20 cellular contexts compared by ENCODE assay signal in genomic region chr2:153307223-153307622, GRCh38.
DNase-seq lines count a peak whose midpoint lies in the region; ATAC-seq, FAIRE-seq and TF ChIP-seq lines count a peak whose summit lies in the region.
"Had no signal": no experiment of that assay in that cellular context is flagged by ENCODE, and none has a peak within 500 bp of the region (broad histone marks: within the 10 kb centered on the region; RNA-seq: fewer than 3 reads in every experiment).

No MANE protein-coding gene starts in this region.

- no peaks in the 10 kb centered on the region for H3K9me1 ChIP-seq in K562 (ENCODE audit: control insufficient read depth, insufficient read depth, low read length)

- WGBS in K562 (ENCODE audit: insufficient coverage, low coverage, missing lambda C conversion rate): 7% methylated on average over 3 of the region's 3 CpGs

- H3K36me3 ChIP-seq in K562 (ENCODE audit: control insufficient read depth, insufficient read depth, low read length): no peaks in the 10 kb centered on the region
- H3K36me3 ChIP-seq in kidney (ENCODE audit: control insufficient read depth in 1 of 2, insufficient read depth in 2 of 2, low read length in 2 of 2): no peaks in the 10 kb centered on the region
- H3K36me3 ChIP-seq: BLaER1 had no signal

- POLR2A ChIA-PET in K562 (lab: Yijun Ruan, JAX): no interaction called here

- H3K9me3 ChIP-seq in K562 (replicated peaks; ENCODE audit: control insufficient read depth, insufficient read depth, low read depth, low read length): no peaks in the 10 kb centered on the region
- no peaks in the 10 kb centered on the region for H3K9me3 ChIP-seq in kidney (ENCODE audit: control insufficient read depth in 1 of 2, low read length in 2 of 2)
- H3K9me3 ChIP-seq: BLaER1 had no signal

- no peaks in the 10 kb centered on the region for H4K20me1 ChIP-seq in K562 (replicated peaks; ENCODE audit: control insufficient read depth, insufficient read depth, low read length)
- H4K20me1 ChIP-seq: BLaER1 had no signal

- no peak for TF ChIP-seq RAD21 in Ishikawa (IDR thresholded peaks at IDR 0.05; ENCODE audit: low read depth)
- TF ChIP-seq RAD21 in K562 (CRISPR knock-in tag; conservative IDR thresholded peaks at IDR 0.05 in 1 of 2, IDR thresholded peaks at IDR 0.05 in 1 of 2): no peak

- H3K4me1 ChIP-seq in K562 (replicated peaks in 1 of 2; ENCODE audit: control insufficient read depth in 2 of 2, insufficient read depth in 2 of 2, low read length in 2 of 2): no peaks in the 10 kb centered on the region
- no peaks in the 10 kb centered on the region for H3K4me1 ChIP-seq in kidney (ENCODE audit: control insufficient read depth in 1 of 2, insufficient read depth in 1 of 2, low read depth in 1 of 2, low read length in 2 of 2)
- H3K4me1 ChIP-seq: BLaER1 had no signal

- TF ChIP-seq CTCF in K562 (IDR thresholded peaks at IDR 0.05 in 2 of 3, conservative IDR thresholded peaks at IDR 0.05 in 1 of 3; ENCODE audit: insufficient read depth in 2 of 3, low read depth in 1 of 3, low read length in 3 of 3) (no peak), kidney (IDR thresholded peaks at IDR 0.05; ENCODE audit: borderline replicate concordance, extremely low read depth, insufficient read depth) (no peak)

- H3K79me2 ChIP-seq in K562 (ENCODE audit: control insufficient read depth, insufficient read depth, low read length): no peaks in the 10 kb centered on the region

- no TSS peak for BruUV-seq in K562 (replicated peaks; lab: Mats Ljungman, UMichigan)

- no peak overlapping the region for H3K4me2 ChIP-seq in K562 (ENCODE audit: insufficient read depth, low read length)
- H3K4me2 ChIP-seq: BLaER1 had no signal

- CTCF ChIA-PET in K562 (lab: Yijun Ruan, JAX; ENCODE audit: low intra/inter-chr PET ratio): no interaction called here

- no peak overlapping the region for H3K4me3 ChIP-seq in K562
- no peak overlapping the region for H3K4me3 ChIP-seq in kidney (ENCODE audit: low read length in 2 of 2)
- H3K4me3 ChIP-seq: BLaER1, GM23248 had no signal

- H3K9ac ChIP-seq in K562 (ENCODE audit: insufficient read depth in 1 of 2, low read depth in 2 of 2, low read length in 2 of 2) (no peak overlapping the region), kidney (ENCODE audit: low read length in 2 of 2) (no peak overlapping the region)
- H3K9ac ChIP-seq: BLaER1, GM23248 had no signal

- FAIRE-seq in K562 (lab: Jason Lieb, UNC): no peak
- FAIRE-seq in kidney (lab: Jason Lieb, UNC): peak; percentile 46
- FAIRE-seq: GM19239, H54, HTR-8/SVneo had no signal

- no peak for TF ChIP-seq POLR2A in K562 (conservative IDR thresholded peaks at IDR 0.05)

- DNase-seq in NCI-H2171 treated with DMSO at 0.1 percent for 48 hours (lab: John Stamatoyannopoulos, UW) (peak; percentile 16), NCI-H2171 (lab: John Stamatoyannopoulos, UW) (no peak), K562 (ENCODE audit: extremely low read depth in 1 of 4, low spot score in 3 of 4) (no peak), kidney (no peak), NCI-H187 treated with DMSO at 0.1 percent for 48 hours (lab: John Stamatoyannopoulos, UW) (no peak)
- DNase-seq in activated CD8-positive, alpha-beta memory T cell treated with anti-CD3 and anti-CD28 coated beads, Interleukin-2, amount 50 U/mL, for 4 hours: no peak
- DNase-seq: CD4-positive, alpha-beta memory T cell; DMS153; DMS79; GF-D8; GM23248; HCEC 1CT; HFFc6 had no signal

- H3K27me3 ChIP-seq in K562 (ENCODE audit: control insufficient read depth in 2 of 2, insufficient read depth in 2 of 2, low read length in 2 of 2): no peaks in the 10 kb centered on the region
- H3K27me3 ChIP-seq: BLaER1 had no signal

- intact Hi-C loops in K562 (cut with micrococcal nuclease) (no loop called here), kidney (cut with DNase I) (no loop called here)

- H3K27ac ChIP-seq in K562 (ENCODE audit: extremely low read depth, low read depth, low read length): no peak overlapping the region
- no peak overlapping the region for H3K27ac ChIP-seq in kidney (ENCODE audit: low read depth in 2 of 2, low read length in 2 of 2)
- H3K27ac ChIP-seq: 22Rv1, BLaER1, GM23248 had no signal

- no peak overlapping the region for H2AFZ ChIP-seq in K562 (ENCODE audit: low read depth, low read length)
- H2AFZ ChIP-seq: GM23248 had no signal

- ATAC-seq in K562 (no peak), HG02571 (IDR thresholded peaks at IDR 0.05; ENCODE audit: unreplicated experiment) (no peak)

- TF ChIP-seq EP300 in Ishikawa (IDR thresholded peaks at IDR 0.05; ENCODE audit: borderline replicate concordance) (no peak), K562 (IDR thresholded peaks at IDR 0.05; ENCODE audit: low read length) (no peak)

- in situ Hi-C loops in K562 (cut with MboI): no loop called here

TF ChIP-seq in Ishikawa, 13 proteins besides CTCF, POLR2A, EP300 and RAD21:
- TF ChIP-seq ZBTB7A (IDR thresholded peaks at IDR 0.05; ENCODE audit: low read depth) (no peak), CEBPB (IDR thresholded peaks at IDR 0.05) (peak; percentile 88), TEAD4 (IDR thresholded peaks at IDR 0.05) (no peak)

TF ChIP-seq in K562, 482 proteins besides CTCF, POLR2A, EP300 and RAD21:
- TF ChIP-seq CBX1 (IDR thresholded peaks at IDR 0.05; ENCODE audit: low read depth) (no peak), CEBPB (tag; IDR thresholded peaks at IDR 0.05) (peak; percentile 68), CEBPG (CRISPR knock-in tag; IDR thresholded peaks at IDR 0.05) (no peak), CEBPG (tag; conservative IDR thresholded peaks at IDR 0.05 in 1 of 2, IDR thresholded peaks at IDR 0.05 in 1 of 2) (peak; percentile 26 to 95; a peak in 3 of 4 replicates)
